In genomic region chr3:172666873-172667694, GRCh38 we compare ENCODE assay signal across 8 cellular contexts. TPM values are rescaled to one million over a fixed set of nuclear protein-coding genes. Genes with fewer than 3 reads are reported as not detected.
DNase-seq lines count a peak whose midpoint lies in the region; ATAC-seq and TF ChIP-seq lines count a peak whose summit lies in the region.

No MANE protein-coding gene starts in this region.

- peak; percentile 75 for DNase-seq in MV-4-11 (lab: John Stamatoyannopoulos, UW)
- DNase-seq in SK-N-DZ (ENCODE audit: low spot score): peak; percentile 77
- peak; percentile 10 to 53 (median 30) for DNase-seq in activated naive CD4-positive, alpha-beta T cell (lab: John Stamatoyannopoulos, UW)
- DNase-seq in glutamatergic neuron: peak; percentile 77
- peak in 6 of 10 donors; percentile 55 to 86 (median 77) for DNase-seq in posterior cingulate gyrus
- DNase-seq in vagina (ENCODE audit: extremely low spot score in 2 of 2): no peak

- no peaks in the 10 kb centered on the region for H3K4me1 Mint-ChIP-seq in glutamatergic neuron (ENCODE audit: low read depth, unreplicated experiment)

- ATAC-seq in HG02588 (IDR thresholded peaks at IDR 0.05; ENCODE audit: unreplicated experiment): peak; percentile 94

- H3K4me3 ChIP-seq in vagina: peak overlapping the region in 1 of 2 donors; percentile 17

- H3K9me3 ChIP-seq in vagina: no peaks in the 10 kb centered on the region

- H3K27me3 ChIP-seq in vagina: no peaks in the 10 kb centered on the region

- intact Hi-C loops in posterior cingulate gyrus (cut with DNase I): loop anchor here (1.0 kb wide), 1 partner anchor 177 kb away; no protein-coding TSS in a partner anchor
- intact Hi-C loops in vagina (cut with DNase I): loop anchor here (5.0 kb wide), 1 partner anchor 180 kb away; no protein-coding TSS in a partner anchor

- no peaks in the 10 kb centered on the region for H3K27me3 Mint-ChIP-seq in glutamatergic neuron (ENCODE audit: unreplicated experiment)

- TF ChIP-seq POLR2A in vagina (IDR thresholded peaks at IDR 0.05): no peak

- no peak overlapping the region for H3K27ac Mint-ChIP-seq in glutamatergic neuron (ENCODE audit: unreplicated experiment)

- H3K4me1 ChIP-seq in vagina: peaks cover 11% of the 10 kb centered on the region

- H3K36me3 ChIP-seq in vagina: no peaks in the 10 kb centered on the region

- no peak overlapping the region for H3K4me3 Mint-ChIP-seq in glutamatergic neuron (ENCODE audit: unreplicated experiment)

- H3K27ac ChIP-seq in vagina: no peak overlapping the region

- TF ChIP-seq CTCF in GM12873 (IDR thresholded peaks at IDR 0.05; ENCODE audit: insufficient read depth, low read depth, low read length, missing control alignments): peak; percentile 95
- TF ChIP-seq CTCF in glutamatergic neuron (IDR thresholded peaks at IDR 0.05; ENCODE audit: partially characterized antibody, unreplicated experiment): peak; percentile 91
- TF ChIP-seq CTCF in vagina (IDR thresholded peaks at IDR 0.05): peak; percentile 65 to 92 (median 91)

- no peaks in the 10 kb centered on the region for H3K36me3 Mint-ChIP-seq in glutamatergic neuron (ENCODE audit: unreplicated experiment)

- peaks cover 1% of the 10 kb centered on the region for H3K9me3 Mint-ChIP-seq in glutamatergic neuron (ENCODE audit: unreplicated experiment)

RNA-seq across cellular contexts. Expression of gene NCEH1, which starts 43.8 kb away (rescaled TPM):
- 1.8 and 2.1 TPM in 2 replicates for polyA plus RNA-seq in SK-N-DZ (2014; cell fraction: cytosol; rRNA removed)
- 0.49 and 1.7 TPM in 2 replicates for polyA plus RNA-seq in SK-N-DZ (2014; cell fraction: nucleus; rRNA removed)
- total RNA-seq in glutamatergic neuron (ENCODE audit: unreplicated experiment) (1.5 TPM), vagina (7.4 TPM)

Comparison
In these comparisons a context has a peak if more than half of its experiments do, and no peak if none do; other contexts are left out.
1. DNase-seq: peak in MV-4-11 (single experiment), SK-N-DZ (single experiment), activated naive CD4-positive, alpha-beta T cell (4 of 4), glutamatergic neuron (single experiment) and posterior cingulate gyrus (6 of 10); none in vagina (0 of 2).
2. Peak in every context shown above with its lines, with median percentiles within 50 percentile points of each other: CTCF ChIP-seq.